In genomic region chr12:109880049-109880931, GRCh38 we compare ENCODE assay signal across 8 cellular contexts. TPM values are rescaled to one million over a fixed set of nuclear protein-coding genes. Genes with fewer than 3 reads are reported as not detected.
DNase-seq lines count a peak whose midpoint lies in the region; ATAC-seq and TF ChIP-seq lines count a peak whose summit lies in the region.

Gene GLTP, minus strand, starts transcription at chr12:109880541. Its CDS starts 167 bp downstream, at chr12:109880374.

- H3K4me3 Mint-ChIP-seq in Calu3 (ENCODE audit: low read depth, unreplicated experiment), result peak within 1 kb of the TSS; percentile 85

- peak within 1 kb of the TSS; percentile 92 for H3K4me2 ChIP-seq in OCI-LY7 (ENCODE audit: low read length)

- H3K36me3 ChIP-seq in HUES64 (ENCODE audit: insufficient read depth, low read length), result no peaks in the 10 kb centered on the region
- H3K36me3 ChIP-seq in OCI-LY7 (ENCODE audit: insufficient read depth, low read length), result no peaks in the 10 kb centered on the region
- H3K36me3 ChIP-seq in esophagus (ENCODE audit: control insufficient read depth in 2 of 2, insufficient read depth in 2 of 2, low read length in 1 of 2), result no peaks in the 10 kb centered on the region
- H3K36me3 ChIP-seq in muscle layer of colon (ENCODE audit: insufficient read depth, low read length), result no peaks in the 10 kb centered on the region

- intact Hi-C loops in Calu3 (cut with micrococcal nuclease; ENCODE audit: unreplicated experiment), result loop anchor here (2.0 kb wide), 1 partner anchor 75 kb away; no protein-coding TSS in a partner anchor
- intact Hi-C loops in OCI-LY7 (cut with micrococcal nuclease; ENCODE audit: unreplicated experiment), result loop anchor here (1.0 kb wide), 2 partner anchors 27 to 75 kb away; no protein-coding TSS in a partner anchor

- no peaks in the 10 kb centered on the region for H3K9me2 ChIP-seq in OCI-LY7 (ENCODE audit: insufficient read depth, low read length)

- peak within 1 kb of the TSS; percentile 96 for H3K4me3 ChIP-seq in HUES64 (ENCODE audit: low read length)
- H3K4me3 ChIP-seq in OCI-LY7 (ENCODE audit: low read depth, low read length, poor library complexity, severe bottlenecking), result peak within 1 kb of the TSS; percentile 76
- H3K4me3 ChIP-seq in esophagus (ENCODE audit: low read depth in 1 of 2, low read length in 2 of 2), result peak within 1 kb of the TSS; percentile 89 to 96
- H3K4me3 ChIP-seq in muscle layer of colon (ENCODE audit: low read depth in 1 of 2, low read length in 2 of 2), result peak within 1 kb of the TSS; percentile 91 to 94

- no peaks in the 10 kb centered on the region; the same call in 1 of the 2 replicates for H4K20me1 ChIP-seq in OCI-LY7 (ENCODE audit: insufficient read depth, low read length)

- peak within 1 kb of the TSS; percentile 91 for H3K27ac Mint-ChIP-seq in Calu3 (ENCODE audit: unreplicated experiment)

- DNase-seq in Calu3, result peak; percentile 96
- DNase-seq in OCI-LY7 (ENCODE audit: low spot score), result peak; percentile 94
- peak; percentile 94 for DNase-seq in activated T-cell treated with anti-CD3 and anti-CD28 coated beads, Interleukin-2, amount 50 U/mL, for 1 hour
- peak; percentile 69 for DNase-seq in stimulated activated CD8-positive, alpha-beta memory T cell treated with anti-CD3 and anti-CD28 coated beads, Interleukin-7, amount 100 ng/mL, for 24 hours (ENCODE audit: low read depth)

- H3K27ac ChIP-seq in HUES64 (ENCODE audit: low read depth, low read length), result peak within 1 kb of the TSS; percentile 43; the same call in 1 of the 2 replicates
- no peak within 1 kb of the TSS for H3K27ac ChIP-seq in OCI-LY7 (ENCODE audit: low read depth, low read length, poor library complexity, severe bottlenecking)
- peak within 1 kb of the TSS; percentile 90 to 96 for H3K27ac ChIP-seq in esophagus (ENCODE audit: low read depth in 2 of 2, low read length in 1 of 2)
- peak within 1 kb of the TSS; percentile 88 for H3K27ac ChIP-seq in muscle layer of colon (ENCODE audit: low read depth, low read length)

- H2AFZ ChIP-seq in OCI-LY7 (ENCODE audit: low read length), result peak within 1 kb of the TSS; percentile 88

- peaks cover 19% of the 10 kb centered on the region for H3K4me1 ChIP-seq in HUES64 (ENCODE audit: insufficient read depth, low read length)
- peaks cover 38% of the 10 kb centered on the region for H3K4me1 ChIP-seq in OCI-LY7 (ENCODE audit: insufficient read depth, low read length, poor library complexity, severe bottlenecking)
- H3K4me1 ChIP-seq in esophagus (ENCODE audit: control insufficient read depth in 2 of 2, insufficient read depth in 2 of 2, low read length in 1 of 2), result peaks cover 0 to 12% of the 10 kb centered on the region in 2 donors
- H3K4me1 ChIP-seq in muscle layer of colon (ENCODE audit: insufficient read depth, low read length), result peaks cover 24% of the 10 kb centered on the region

- H3K9me3 Mint-ChIP-seq in Calu3 (ENCODE audit: low read depth, unreplicated experiment), result no peaks in the 10 kb centered on the region

- H3K9ac ChIP-seq in HUES64 (ENCODE audit: low read depth, low read length), result peak within 1 kb of the TSS; percentile 77
- H3K9ac ChIP-seq in muscle layer of colon (ENCODE audit: low read length), result peak within 1 kb of the TSS; percentile 95

- CTCF ChIA-PET in Calu3 (lab: Charles Lee) (no interaction called here), OCI-LY7 (lab: Charles Lee; ENCODE audit: unreplicated experiment) (no interaction called here)

- BruUV-seq in Calu3 (replicated peaks; lab: Mats Ljungman, UMichigan) (no TSS peak), OCI-LY7 (replicated peaks; lab: Mats Ljungman, UMichigan) (no TSS peak)

- H3K27me3 ChIP-seq in HUES64 (ENCODE audit: insufficient read depth, low read length), result peaks cover 6% of the 10 kb centered on the region
- H3K27me3 ChIP-seq in esophagus (ENCODE audit: control insufficient read depth in 1 of 2, insufficient read depth in 2 of 2, low read length in 2 of 2), result no peaks in the 10 kb centered on the region
- no peaks in the 10 kb centered on the region for H3K27me3 ChIP-seq in muscle layer of colon (ENCODE audit: control insufficient read depth in 1 of 2, insufficient read depth in 2 of 2, low read length in 2 of 2)

- POLR2A ChIA-PET in OCI-LY7 (lab: Charles Lee), result no interaction called here

- H3K9me3 ChIP-seq in HUES64 (ENCODE audit: insufficient read depth, low read depth, low read length) (no peaks in the 10 kb centered on the region), OCI-LY7 (ENCODE audit: low read length) (no peaks in the 10 kb centered on the region), esophagus (ENCODE audit: control insufficient read depth in 2 of 2, insufficient read depth in 1 of 2, low read depth in 1 of 2, low read length in 1 of 2) (no peaks in the 10 kb centered on the region), muscle layer of colon (ENCODE audit: low read length) (no peaks in the 10 kb centered on the region)

- peak; percentile 52 for TF ChIP-seq CTCF in Calu3 (IDR thresholded peaks at IDR 0.05; ENCODE audit: unreplicated experiment)
- TF ChIP-seq CTCF in OCI-LY7 (conservative IDR thresholded peaks at IDR 0.05; ENCODE audit: low read length), result peak; percentile 57

- H3K79me2 ChIP-seq in OCI-LY7 (ENCODE audit: insufficient read depth, low read depth, low read length), result no peaks in the 10 kb centered on the region; the same call in 1 of the 2 replicates

- ATAC-seq in GM21390 (IDR thresholded peaks at IDR 0.05; ENCODE audit: unreplicated experiment), result peak; percentile 89

- peaks cover 24% of the 10 kb centered on the region for H3K36me3 Mint-ChIP-seq in Calu3 (ENCODE audit: insufficient read depth, unreplicated experiment)

- peaks cover 20% of the 10 kb centered on the region for H3K27me3 Mint-ChIP-seq in Calu3 (ENCODE audit: unreplicated experiment)

- WGBS in HUES64, result under 1% methylated on average over 92 of the region's 92 CpGs
- WGBS in esophagus, 2 donors, result 0 to 1% methylated on average over 66 to 92 of the region's 92 CpGs

- peaks cover 19% of the 10 kb centered on the region for H3K4me1 Mint-ChIP-seq in Calu3 (ENCODE audit: low read depth, unreplicated experiment)

RNA-seq across cellular contexts. Expression of gene GLTP, which starts in this region (rescaled TPM):
- total RNA-seq in Calu3 (2022), result 25.7 and 27.7 TPM in 2 replicates
- polyA plus RNA-seq in HUES64 (2013, experiment 1 of 2), result 20.2 TPM
- 22.6 TPM for polyA plus RNA-seq in HUES64 (2013, experiment 2 of 2)
- 18.6 and 24.0 TPM in 2 replicates for total RNA-seq in OCI-LY7 (2014; rRNA removed; shearing (Covaris generic))
- total RNA-seq in OCI-LY7 (2022), result 27.1 and 27.3 TPM in 2 replicates
- 100 to 1,000 TPM; 270 to 383 TPM for polyA plus RNA-seq in esophagus
